1 cellular context compared by ENCODE assay signal in the genomic region with DNA sequence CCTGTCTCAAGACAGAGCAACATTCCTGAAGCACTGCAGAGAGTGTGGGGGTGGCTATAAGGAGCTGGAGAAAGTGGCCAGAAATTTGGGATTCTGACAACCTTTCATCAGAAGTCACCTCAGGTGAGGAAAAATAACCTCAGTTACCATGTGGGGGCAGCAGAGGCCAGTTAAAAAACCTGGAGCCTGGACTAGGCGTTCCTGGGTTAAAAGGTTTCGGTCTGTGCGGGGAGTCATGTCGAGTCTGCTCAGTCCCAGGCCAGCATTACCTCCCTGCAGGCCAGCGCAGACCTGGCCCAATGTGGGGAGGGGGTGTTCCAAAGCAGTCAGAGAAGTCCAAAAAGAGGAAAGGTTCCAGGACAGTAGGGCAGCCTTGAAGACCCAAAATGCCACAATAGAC.
TF ChIP-seq lines count a peak whose summit lies in the region.

No MANE protein-coding gene starts in this region.

TF ChIP-seq in K562, 482 proteins besides CTCF, POLR2A, EP300 and RAD21 (continued from another document):
- TF ChIP-seq TRIM24 (IDR thresholded peaks at IDR 0.05) = no peak
